Comparison of ENCODE assay signal across 8 cellular contexts in genomic region chr3:103600844-103601243, GRCh38.
"Had no signal": no experiment of that assay in that cellular context is flagged by ENCODE, and none has a peak within 500 bp of the region (broad histone marks: within the 10 kb centered on the region; RNA-seq: fewer than 3 reads in every experiment).

No MANE protein-coding gene starts in this region.

- H3K4me2 ChIP-seq: KMS-11 had no signal

- H3K4me3 Mint-ChIP-seq: IgD-negative memory B cell had no signal

- H3K4me3 ChIP-seq: K562 had no signal

- H3K4me1 Mint-ChIP-seq: IgD-negative memory B cell had no signal

- H3K27ac ChIP-seq: HL-60, KMS-11 had no signal

- H3K27ac Mint-ChIP-seq: IgD-negative memory B cell had no signal

- ATAC-seq: HepG2, K562 had no signal

- H3K9ac ChIP-seq: KMS-11 had no signal

- DNase-seq: IMR-90, KBM-7, KG1 had no signal

- H3K27me3 Mint-ChIP-seq: IgD-negative memory B cell had no signal

- H3K36me3 Mint-ChIP-seq: IgD-negative memory B cell had no signal
